Comparison of ENCODE assay signal across 8 cellular contexts in the genomic region with DNA sequence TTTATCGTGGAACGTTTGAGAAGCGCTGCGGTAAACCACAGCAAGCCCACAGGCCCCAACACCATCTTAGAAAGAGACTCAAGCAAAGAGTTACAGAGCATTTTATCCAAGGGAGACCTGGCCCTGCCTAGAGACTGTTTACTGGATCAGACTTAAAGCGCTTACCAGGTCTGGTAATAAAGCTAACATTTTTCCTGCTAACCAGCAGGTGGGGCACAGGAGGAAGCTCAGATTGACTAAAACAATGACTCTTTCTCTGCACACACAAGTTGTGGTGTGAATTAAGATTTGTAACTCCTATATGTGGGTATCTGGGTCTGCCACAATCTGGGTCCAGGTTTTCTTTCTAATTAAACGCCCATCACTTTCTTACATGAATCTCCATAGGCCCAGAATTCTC.
DNase-seq lines count a peak whose midpoint lies in the region; ATAC-seq and TF ChIP-seq lines count a peak whose summit lies in the region.

No MANE protein-coding gene starts in this region.

- no peak overlapping the region for H3K27ac Mint-ChIP-seq in stimulated activated memory B cell treated with anti-CD40 and anti-IgM and Interleukin-4, amounts not matched to agents 10 μg/mL and 1 μg/mL and 100 μg/mL, for 72 hours

- no peaks in the 10 kb centered on the region for H3K27me3 ChIP-seq in HCT116 (ENCODE audit: insufficient read depth, low read length)
- peaks cover 64% of the 10 kb centered on the region for H3K27me3 ChIP-seq in PC-9 (ENCODE audit: insufficient read depth, low read depth)

- H3K9ac ChIP-seq in HCT116 (ENCODE audit: low read length): no peak overlapping the region

- H3K4me1 ChIP-seq in HCT116 (ENCODE audit: control insufficient read depth in 1 of 2, insufficient read depth in 2 of 2, low read length in 2 of 2): no peaks in the 10 kb centered on the region
- H3K4me1 ChIP-seq in PC-9 (replicated peaks; ENCODE audit: insufficient read depth): no peaks in the 10 kb centered on the region

- H3K36me3 ChIP-seq in HCT116 (ENCODE audit: control insufficient read depth in 1 of 2, insufficient read depth in 2 of 2, low read length in 2 of 2) (no peaks in the 10 kb centered on the region), PC-9 (ENCODE audit: low read depth) (no peaks in the 10 kb centered on the region)

- no peak overlapping the region for H3K4me3 ChIP-seq in HCT116 (replicated peaks in 1 of 2; ENCODE audit: low read depth in 1 of 2, low read length in 2 of 2)
- H3K4me3 ChIP-seq in PC-9: no peak overlapping the region

- RAD21 ChIA-PET in HCT116 (lab: Charles Lee; ENCODE audit: low non-redundant PET in 1 of 2, low total read pairs in 2 of 2, uncharacterized antibody in 2 of 2, unreplicated experiment in 2 of 2): interaction anchor here (0.5 to 1.8 kb wide), 3 partner anchors 43 to 506 kb away, joined by 3 to 7 read pairs (median 3); no protein-coding TSS in a partner anchor

- peak; percentile 29 for DNase-seq in AG20443 (ENCODE audit: low spot score)
- no peak for DNase-seq in HCT116 (ENCODE audit: low read depth, low spot score)
- DNase-seq in PC-9: no peak
- DNase-seq in glomerular visceral epithelial cell (ENCODE audit: extremely low spot score): peak; percentile 31
- DNase-seq in DMS79 treated with DMSO at 0.1 percent for 48 hours (lab: John Stamatoyannopoulos, UW): no peak
- DNase-seq in occipital lobe (lab: John Stamatoyannopoulos, UW): no peak
- DNase-seq in stimulated activated CD4-positive, alpha-beta T cell treated with anti-CD3 and anti-CD28 coated beads, Interleukin-15, amount 100 ng/mL, for 24 hours: no peak

- H4K20me1 ChIP-seq in HCT116 (ENCODE audit: insufficient read depth): no peaks in the 10 kb centered on the region
- H4K20me1 ChIP-seq in PC-9 (ENCODE audit: insufficient read depth): no peaks in the 10 kb centered on the region

- no peaks in the 10 kb centered on the region for H3F3A ChIP-seq in PC-9 (ENCODE audit: insufficient read depth, low read depth)

- no peak overlapping the region for H3K27ac ChIP-seq in HCT116 (ENCODE audit: low read depth, low read length)
- no peak overlapping the region for H3K27ac ChIP-seq in PC-9

- intact Hi-C loops in HCT116 (cut with micrococcal nuclease): loop anchor here (1.0 kb wide), 1 partner anchor 469 kb away; no protein-coding TSS in a partner anchor
- intact Hi-C loops in PC-9 (cut with micrococcal nuclease; ENCODE audit: unreplicated experiment): no loop called here

- TF ChIP-seq CTCF in HCT116 (IDR thresholded peaks at IDR 0.05 in 2 of 3, conservative IDR thresholded peaks at IDR 0.05 in 1 of 3; ENCODE audit: borderline replicate concordance in 1 of 3, insufficient read depth in 1 of 3, low read depth in 2 of 3, low read length in 2 of 3) (peak; percentile 34 to 64 (median 57); a peak in 5 of 6 replicates), PC-9 (conservative IDR thresholded peaks at IDR 0.05) (peak; percentile 41)

- H3K79me2 ChIP-seq in HCT116 (ENCODE audit: insufficient read depth, low read length) (no peaks in the 10 kb centered on the region), PC-9 (ENCODE audit: low read depth) (no peaks in the 10 kb centered on the region)

- no peaks in the 10 kb centered on the region for H3K9me2 ChIP-seq in HCT116 (ENCODE audit: insufficient read depth)
- no peaks in the 10 kb centered on the region for H3K9me2 ChIP-seq in PC-9 (ENCODE audit: insufficient read depth)

- TF ChIP-seq RAD21 in HCT116 (IDR thresholded peaks at IDR 0.05; ENCODE audit: low read depth): peak; percentile 50; the same call in 1 of the 2 replicates

- H2AFZ ChIP-seq in HCT116 (ENCODE audit: low read depth, low read length, poor library complexity, severe bottlenecking) (no peak overlapping the region), PC-9 (no peak overlapping the region)

- H3K4me3 Mint-ChIP-seq in stimulated activated memory B cell treated with anti-CD40 and anti-IgM and Interleukin-4, amounts not matched to agents 10 μg/mL and 1 μg/mL and 100 μg/mL, for 72 hours: no peak overlapping the region

- H3K4me1 Mint-ChIP-seq in stimulated activated memory B cell treated with anti-CD40 and anti-IgM and Interleukin-4, amounts not matched to agents 10 μg/mL and 1 μg/mL and 100 μg/mL, for 72 hours: no peaks in the 10 kb centered on the region

- no peaks in the 10 kb centered on the region for H3K9me3 Mint-ChIP-seq in stimulated activated memory B cell treated with anti-CD40 and anti-IgM and Interleukin-4, amounts not matched to agents 10 μg/mL and 1 μg/mL and 100 μg/mL, for 72 hours

- no peaks in the 10 kb centered on the region for H3K36me3 Mint-ChIP-seq in stimulated activated memory B cell treated with anti-CD40 and anti-IgM and Interleukin-4, amounts not matched to agents 10 μg/mL and 1 μg/mL and 100 μg/mL, for 72 hours

- H3K27me3 Mint-ChIP-seq in stimulated activated memory B cell treated with anti-CD40 and anti-IgM and Interleukin-4, amounts not matched to agents 10 μg/mL and 1 μg/mL and 100 μg/mL, for 72 hours: no peaks in the 10 kb centered on the region

- BruUV-seq in HCT116 (replicated peaks; lab: Mats Ljungman, UMichigan): no TSS peak
- BruUV-seq in PC-9 (replicated peaks; lab: Mats Ljungman, UMichigan): no TSS peak

- POLR2A ChIA-PET in HCT116 (lab: Charles Lee): no interaction called here
- POLR2A ChIA-PET in PC-9 (lab: Charles Lee; ENCODE audit: unreplicated experiment): no interaction called here

- TF ChIP-seq POLR2A in HCT116 (IDR thresholded peaks at IDR 0.05; ENCODE audit: borderline replicate concordance, extremely low read depth, insufficient read depth, insufficient read length): no peak

- peak; percentile 94 for ATAC-seq in HCT116
- ATAC-seq in stimulated activated memory B cell treated with anti-CD40 and anti-IgM and Interleukin-4, amounts not matched to agents 10 μg/mL and 1 μg/mL and 100 μg/mL, for 72 hours: no peak

- H3K4me2 ChIP-seq in HCT116 (ENCODE audit: low read length) (no peak overlapping the region), PC-9 (no peak overlapping the region)

- H3K9me3 ChIP-seq in HCT116 (ENCODE audit: control insufficient read depth in 1 of 2, insufficient read depth in 1 of 2, low read depth in 1 of 2, low read length in 2 of 2) (no peaks in the 10 kb centered on the region), PC-9 (ENCODE audit: insufficient read depth, low read depth) (no peaks in the 10 kb centered on the region)

- CTCF ChIA-PET in HCT116 (lab: Charles Lee) (interaction anchor here (0.7 to 1.4 kb wide), 8 partner anchors 9 to 469 kb away, joined by 3 to 9 read pairs (median 4); no protein-coding TSS in a partner anchor), PC-9 (lab: Charles Lee) (no interaction called here)

TF ChIP-seq in HCT116, 20 proteins besides CTCF, POLR2A, EP300 and RAD21 (continues in another document):
- no peak for TF ChIP-seq ZNF274 (IDR thresholded peaks at IDR 0.05; ENCODE audit: low read depth, low read length)
- TF ChIP-seq YY1 (IDR thresholded peaks at IDR 0.05; ENCODE audit: extremely low read depth, insufficient replicate concordance, low read depth, low read length): no peak
- TF ChIP-seq ZFX (IDR thresholded peaks at IDR 0.05): no peak
- no peak for TF ChIP-seq CBX3 (IDR thresholded peaks at IDR 0.05; ENCODE audit: low read depth)
- no peak for TF ChIP-seq FOSL1 (IDR thresholded peaks at IDR 0.05; ENCODE audit: low read depth)
- TF ChIP-seq, protein P1, sequence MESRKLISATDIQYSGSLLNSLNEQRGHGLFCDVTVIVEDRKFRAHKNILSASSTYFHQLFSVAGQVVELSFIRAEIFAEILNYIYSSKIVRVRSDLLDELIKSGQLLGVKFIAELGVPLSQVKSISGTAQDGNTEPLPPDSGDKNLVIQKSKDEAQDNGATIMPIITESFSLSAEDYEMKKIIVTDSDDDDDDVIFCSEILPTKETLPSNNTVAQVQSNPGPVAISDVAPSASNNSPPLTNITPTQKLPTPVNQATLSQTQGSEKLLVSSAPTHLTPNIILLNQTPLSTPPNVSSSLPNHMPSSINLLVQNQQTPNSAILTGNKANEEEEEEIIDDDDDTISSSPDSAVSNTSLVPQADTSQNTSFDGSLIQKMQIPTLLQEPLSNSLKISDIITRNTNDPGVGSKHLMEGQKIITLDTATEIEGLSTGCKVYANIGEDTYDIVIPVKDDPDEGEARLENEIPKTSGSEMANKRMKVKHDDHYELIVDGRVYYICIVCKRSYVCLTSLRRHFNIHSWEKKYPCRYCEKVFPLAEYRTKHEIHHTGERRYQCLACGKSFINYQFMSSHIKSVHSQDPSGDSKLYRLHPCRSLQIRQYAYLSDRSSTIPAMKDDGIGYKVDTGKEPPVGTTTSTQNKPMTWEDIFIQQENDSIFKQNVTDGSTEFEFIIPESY (IDR thresholded peaks at IDR 0.05; ENCODE audit: extremely low read depth, insufficient replicate concordance, low read length): no peak
- no peak for TF ChIP-seq POLR2AphosphoS5 (IDR thresholded peaks at IDR 0.05; ENCODE audit: low read depth, low read length)
- TF ChIP-seq, protein P2, sequence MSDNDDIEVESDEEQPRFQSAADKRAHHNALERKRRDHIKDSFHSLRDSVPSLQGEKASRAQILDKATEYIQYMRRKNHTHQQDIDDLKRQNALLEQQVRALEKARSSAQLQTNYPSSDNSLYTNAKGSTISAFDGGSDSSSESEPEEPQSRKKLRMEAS (IDR thresholded peaks at IDR 0.05): no peak
- no peak for TF ChIP-seq JUND (IDR thresholded peaks at IDR 0.05)
- TF ChIP-seq, protein P3, sequence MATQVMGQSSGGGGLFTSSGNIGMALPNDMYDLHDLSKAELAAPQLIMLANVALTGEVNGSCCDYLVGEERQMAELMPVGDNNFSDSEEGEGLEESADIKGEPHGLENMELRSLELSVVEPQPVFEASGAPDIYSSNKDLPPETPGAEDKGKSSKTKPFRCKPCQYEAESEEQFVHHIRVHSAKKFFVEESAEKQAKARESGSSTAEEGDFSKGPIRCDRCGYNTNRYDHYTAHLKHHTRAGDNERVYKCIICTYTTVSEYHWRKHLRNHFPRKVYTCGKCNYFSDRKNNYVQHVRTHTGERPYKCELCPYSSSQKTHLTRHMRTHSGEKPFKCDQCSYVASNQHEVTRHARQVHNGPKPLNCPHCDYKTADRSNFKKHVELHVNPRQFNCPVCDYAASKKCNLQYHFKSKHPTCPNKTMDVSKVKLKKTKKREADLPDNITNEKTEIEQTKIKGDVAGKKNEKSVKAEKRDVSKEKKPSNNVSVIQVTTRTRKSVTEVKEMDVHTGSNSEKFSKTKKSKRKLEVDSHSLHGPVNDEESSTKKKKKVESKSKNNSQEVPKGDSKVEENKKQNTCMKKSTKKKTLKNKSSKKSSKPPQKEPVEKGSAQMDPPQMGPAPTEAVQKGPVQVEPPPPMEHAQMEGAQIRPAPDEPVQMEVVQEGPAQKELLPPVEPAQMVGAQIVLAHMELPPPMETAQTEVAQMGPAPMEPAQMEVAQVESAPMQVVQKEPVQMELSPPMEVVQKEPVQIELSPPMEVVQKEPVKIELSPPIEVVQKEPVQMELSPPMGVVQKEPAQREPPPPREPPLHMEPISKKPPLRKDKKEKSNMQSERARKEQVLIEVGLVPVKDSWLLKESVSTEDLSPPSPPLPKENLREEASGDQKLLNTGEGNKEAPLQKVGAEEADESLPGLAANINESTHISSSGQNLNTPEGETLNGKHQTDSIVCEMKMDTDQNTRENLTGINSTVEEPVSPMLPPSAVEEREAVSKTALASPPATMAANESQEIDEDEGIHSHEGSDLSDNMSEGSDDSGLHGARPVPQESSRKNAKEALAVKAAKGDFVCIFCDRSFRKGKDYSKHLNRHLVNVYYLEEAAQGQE (IDR thresholded peaks at IDR 0.05; ENCODE audit: low read depth): no peak

Comparison
In these comparisons a context has a peak if more than half of its experiments do, and no peak if none do; other contexts are left out.
1. DNase-seq: peak in AG20443 (single experiment) and glomerular visceral epithelial cell (single experiment); none in HCT116 (single experiment), PC-9 (0 of 2), DMS79 treated with DMSO at 0.1 percent for 48 hours (single experiment), occipital lobe (single experiment) and stimulated activated CD4-positive, alpha-beta T cell treated with anti-CD3 and anti-CD28 coated beads, Interleukin-15, amount 100 ng/mL, for 24 hours (single experiment).